ENCODE assay signal across 8 cellular contexts in genomic region chr10:27742195-27742925, GRCh38. TPM values are rescaled to one million over a fixed set of nuclear protein-coding genes. Genes with fewer than 3 reads are reported as not detected.
DNase-seq lines count a peak whose midpoint lies in the region; ATAC-seq and TF ChIP-seq lines count a peak whose summit lies in the region.

No MANE protein-coding gene starts in this region.

- peak overlapping the region; percentile 52 for H3K4me3 Mint-ChIP-seq in natural killer cell treated with Interleukin-12 subunit alpha and Interleukin-12 subunit beta and Interleukin-15 and Interleukin-18, amount 100 ng/mL, for 72 hours
- peak overlapping the region; percentile 74 to 81 for H3K4me3 Mint-ChIP-seq in stimulated activated naive B cell treated with anti-CD40 and anti-IgM and Interleukin-4, amounts not matched to agents 10 μg/mL and 1 μg/mL and 100 μg/mL, for 72 hours

- H3K9me3 Mint-ChIP-seq in natural killer cell treated with Interleukin-12 subunit alpha and Interleukin-12 subunit beta and Interleukin-15 and Interleukin-18, amount 100 ng/mL, for 72 hours = no peaks in the 10 kb centered on the region
- no peaks in the 10 kb centered on the region for H3K9me3 Mint-ChIP-seq in stimulated activated naive B cell treated with anti-CD40 and anti-IgM and Interleukin-4, amounts not matched to agents 10 μg/mL and 1 μg/mL and 100 μg/mL, for 72 hours

- H3K27me3 Mint-ChIP-seq in natural killer cell treated with Interleukin-12 subunit alpha and Interleukin-12 subunit beta and Interleukin-15 and Interleukin-18, amount 100 ng/mL, for 72 hours = peaks cover 38 to 55% of the 10 kb centered on the region in 2 donors
- peaks cover 54 to 72% of the 10 kb centered on the region in 2 donors for H3K27me3 Mint-ChIP-seq in stimulated activated naive B cell treated with anti-CD40 and anti-IgM and Interleukin-4, amounts not matched to agents 10 μg/mL and 1 μg/mL and 100 μg/mL, for 72 hours

- H3K36me3 Mint-ChIP-seq in natural killer cell treated with Interleukin-12 subunit alpha and Interleukin-12 subunit beta and Interleukin-15 and Interleukin-18, amount 100 ng/mL, for 72 hours = no peaks in the 10 kb centered on the region
- H3K36me3 Mint-ChIP-seq in stimulated activated naive B cell treated with anti-CD40 and anti-IgM and Interleukin-4, amounts not matched to agents 10 μg/mL and 1 μg/mL and 100 μg/mL, for 72 hours = peaks cover 0 to 4% of the 10 kb centered on the region in 2 donors

- peaks cover 13 to 16% of the 10 kb centered on the region in 2 donors for H3K4me1 Mint-ChIP-seq in natural killer cell treated with Interleukin-12 subunit alpha and Interleukin-12 subunit beta and Interleukin-15 and Interleukin-18, amount 100 ng/mL, for 72 hours (ENCODE audit: low read depth in 2 of 2)
- peaks cover 19 to 51% of the 10 kb centered on the region in 2 donors for H3K4me1 Mint-ChIP-seq in stimulated activated naive B cell treated with anti-CD40 and anti-IgM and Interleukin-4, amounts not matched to agents 10 μg/mL and 1 μg/mL and 100 μg/mL, for 72 hours

- H3K9me3 ChIP-seq in BLaER1 (peaks cover 14% of the 10 kb centered on the region), NT2/D1 (ENCODE audit: insufficient read depth, low read length) (no peaks in the 10 kb centered on the region)

- peak; percentile 7 for DNase-seq in GM19240 (ENCODE audit: insufficient read length, low spot score)
- no peak for DNase-seq in NT2/D1 (ENCODE audit: low read depth, low spot score)
- peak; percentile 28 to 75 for DNase-seq in activated T-helper 1 cell treated with anti-CD3 and anti-CD28 coated beads, Interleukin-2, amount 50 U/mL, for 16 hours (ENCODE audit: low read depth in 1 of 2, low spot score in 1 of 2)
- peak; percentile 79 for DNase-seq in fibroblast of pulmonary artery (ENCODE audit: low read depth)
- peak; percentile 89 for DNase-seq in natural killer cell treated with Interleukin-12 subunit alpha and Interleukin-12 subunit beta and Interleukin-15 and Interleukin-18, amount 100 ng/mL, for 72 hours (ENCODE audit: low spot score)
- DNase-seq in stimulated activated naive B cell treated with anti-CD40 and anti-IgM and Interleukin-4, amounts not matched to agents 10 μg/mL and 1 μg/mL and 100 μg/mL, for 72 hours = peak; percentile 82

- H3K27me3 ChIP-seq in BLaER1 (peaks cover 52% of the 10 kb centered on the region), NT2/D1 (ENCODE audit: insufficient read depth, insufficient read length) (peaks cover 61% of the 10 kb centered on the region)

- H4K20me1 ChIP-seq in BLaER1 = peaks cover 44% of the 10 kb centered on the region

- H3K4me3 ChIP-seq in BLaER1 = peak overlapping the region; percentile 77
- H3K4me3 ChIP-seq in NT2/D1 (ENCODE audit: insufficient read length, low read depth) = peak overlapping the region; percentile 71
- H3K4me3 ChIP-seq in fibroblast of pulmonary artery (replicated peaks; ENCODE audit: low read depth, low read length) = peak overlapping the region; percentile 56

- H3K36me3 ChIP-seq in BLaER1 = no peaks in the 10 kb centered on the region
- no peaks in the 10 kb centered on the region for H3K36me3 ChIP-seq in NT2/D1 (ENCODE audit: insufficient read depth, insufficient read length, low read length)

- peak overlapping the region; percentile 68 for H3K27ac ChIP-seq in BLaER1

- H3K4me1 ChIP-seq in BLaER1 (peaks cover 60% of the 10 kb centered on the region), NT2/D1 (ENCODE audit: insufficient read depth, insufficient read length) (peaks cover 12% of the 10 kb centered on the region)

- TF ChIP-seq CTCF in fibroblast of pulmonary artery (IDR thresholded peaks at IDR 0.05; ENCODE audit: low read length, missing control alignments) = peak; percentile 35

- peak overlapping the region; percentile 100 for H3K4me2 ChIP-seq in BLaER1

- H3K9ac ChIP-seq in BLaER1 (peak overlapping the region; percentile 77), NT2/D1 (ENCODE audit: insufficient read length, low read depth) (peak overlapping the region; percentile 81)

- no peak overlapping the region for H3K27ac Mint-ChIP-seq in natural killer cell treated with Interleukin-12 subunit alpha and Interleukin-12 subunit beta and Interleukin-15 and Interleukin-18, amount 100 ng/mL, for 72 hours
- peak overlapping the region; percentile 84 for H3K27ac Mint-ChIP-seq in stimulated activated naive B cell treated with anti-CD40 and anti-IgM and Interleukin-4, amounts not matched to agents 10 μg/mL and 1 μg/mL and 100 μg/mL, for 72 hours

- ATAC-seq in HG03439 (IDR thresholded peaks at IDR 0.05; ENCODE audit: unreplicated experiment) = peak; percentile 91
- peak; percentile 92 to 95 for ATAC-seq in natural killer cell treated with Interleukin-12 subunit alpha and Interleukin-12 subunit beta and Interleukin-15 and Interleukin-18, amount 100 ng/mL, for 72 hours
- ATAC-seq in stimulated activated naive B cell treated with anti-CD40 and anti-IgM and Interleukin-4, amounts not matched to agents 10 μg/mL and 1 μg/mL and 100 μg/mL, for 72 hours (replicated peaks) = peak; percentile 92 to 94

RNA-seq across cellular contexts. Expression of gene MKX, which starts 3.3 kb away (rescaled TPM):
- total RNA-seq in natural killer cell treated with Interleukin-12 subunit alpha and Interleukin-12 subunit beta and Interleukin-15 and Interleukin-18, amount 100 ng/mL, for 72 hours = under 1 TPM in 1 of 2 donors, not detected in 1; 0.86 TPM
